Comparison of ENCODE assay signal across 12 cellular contexts in the genomic region with DNA sequence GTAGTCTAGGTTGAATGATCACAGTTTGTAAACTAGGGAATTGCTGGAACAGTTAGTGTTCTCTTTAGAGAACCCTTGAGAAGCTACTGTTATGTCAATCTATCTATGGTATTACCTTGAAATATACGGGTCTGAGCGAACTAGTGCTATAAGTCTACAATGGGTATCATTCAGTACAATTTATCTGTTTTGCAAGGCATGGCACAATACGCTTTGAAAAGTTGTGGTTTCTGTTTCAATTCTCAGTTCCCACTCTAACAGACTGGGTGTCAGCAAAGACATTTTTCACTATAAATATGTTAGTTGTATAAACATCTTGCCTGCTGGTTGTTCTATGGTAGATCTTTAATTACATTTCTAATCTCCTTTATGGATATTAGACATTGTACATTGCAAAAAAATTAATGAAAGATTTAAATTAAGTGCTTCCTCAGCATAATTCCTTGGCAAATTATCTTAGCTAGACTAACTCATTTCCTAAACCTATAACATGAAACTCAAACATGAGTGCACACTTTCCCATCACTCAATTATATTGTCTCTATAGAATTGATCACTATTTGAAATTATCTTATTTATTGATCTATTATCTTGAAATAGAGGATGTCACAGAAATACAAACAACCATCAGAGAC. TPM values are rescaled to one million over a fixed set of nuclear protein-coding genes. Genes with fewer than 3 reads are reported as not detected.
DNase-seq lines count a peak whose midpoint lies in the region; ATAC-seq and TF ChIP-seq lines count a peak whose summit lies in the region.
"Had no signal": no experiment of that assay in that cellular context is flagged by ENCODE, and none has a peak within 500 bp of the region (broad histone marks: within the 10 kb centered on the region; RNA-seq: fewer than 3 reads in every experiment).

No MANE protein-coding gene starts in this region.

- H3K4me2 ChIP-seq in smooth muscle cell, result no peak overlapping the region
- H3K4me2 ChIP-seq: GM23338 had no signal

- peak overlapping the region; percentile 31 for H3K27ac ChIP-seq in neutrophil
- H3K27ac ChIP-seq in smooth muscle cell (ENCODE audit: low read depth), result no peak overlapping the region
- H3K27ac ChIP-seq: cardiac muscle cell had no signal

- H3K9me3 ChIP-seq in neutrophil (no peaks in the 10 kb centered on the region), smooth muscle cell (replicated peaks; ENCODE audit: low read depth) (no peaks in the 10 kb centered on the region)

- H3K27me3 ChIP-seq in neutrophil (no peaks in the 10 kb centered on the region), smooth muscle cell (ENCODE audit: low read depth) (no peaks in the 10 kb centered on the region)
- H3K27me3 ChIP-seq: cardiac muscle cell had no signal

- ATAC-seq in GM19035 (IDR thresholded peaks at IDR 0.05; ENCODE audit: unreplicated experiment) (peak; percentile 99), HG02610 (IDR thresholded peaks at IDR 0.05; ENCODE audit: unreplicated experiment) (peak; percentile 99), HG03432 (IDR thresholded peaks at IDR 0.05; ENCODE audit: unreplicated experiment) (peak; percentile 99)
- ATAC-seq: GM23338, left lobe of liver had no signal

- DNase-seq in smooth muscle cell (lab: John Stamatoyannopoulos, UW; ENCODE audit: unreplicated experiment) (no peak), UCSD-AML1 (lab: John Stamatoyannopoulos, UW; ENCODE audit: unreplicated experiment) (no peak)
- no peak for DNase-seq in activated effector memory CD4-positive, alpha-beta T cell treated with anti-CD3 and anti-CD28 coated beads, Interleukin-2, amount 50 U/mL, for 16 hours
- DNase-seq: T-helper 9 cell had no signal

- H4K20me1 ChIP-seq in smooth muscle cell (ENCODE audit: low read depth), result no peaks in the 10 kb centered on the region

- no peak overlapping the region for H3K9ac ChIP-seq in smooth muscle cell (ENCODE audit: low read depth)

- WGBS in smooth muscle cell (ENCODE audit: low lambda C conversion rate), result 79% methylated on average over 3 of the region's 3 CpGs

- TF ChIP-seq CTCF in neutrophil (IDR thresholded peaks at IDR 0.05) (no peak), smooth muscle cell (IDR thresholded peaks at IDR 0.05; ENCODE audit: borderline replicate concordance, insufficient read depth, poor library complexity, severe bottlenecking) (no peak)

- no peaks in the 10 kb centered on the region for H3K36me3 ChIP-seq in neutrophil
- H3K36me3 ChIP-seq in smooth muscle cell (ENCODE audit: low read depth), result no peaks in the 10 kb centered on the region
- H3K36me3 ChIP-seq: cardiac muscle cell had no signal

- no peaks in the 10 kb centered on the region for H3F3A ChIP-seq in smooth muscle cell (ENCODE audit: low read depth)

- H3K4me3 ChIP-seq in neutrophil (ENCODE audit: low read depth in 1 of 2, low read length in 1 of 2), result no peak overlapping the region
- no peak overlapping the region for H3K4me3 ChIP-seq in smooth muscle cell
- H3K4me3 ChIP-seq: cardiac muscle cell, GM23338 had no signal

- no peak overlapping the region for H2AFZ ChIP-seq in smooth muscle cell (ENCODE audit: low read depth)
- H2AFZ ChIP-seq: GM23338 had no signal

- no peaks in the 10 kb centered on the region for H3K79me2 ChIP-seq in smooth muscle cell (ENCODE audit: low read depth)

- H3K4me1 ChIP-seq in neutrophil (ENCODE audit: control insufficient read depth in 1 of 2, insufficient read depth in 1 of 2, low read depth in 1 of 2, low read length in 1 of 2) (peaks cover 0 to 9% of the 10 kb centered on the region in 2 experiments), smooth muscle cell (ENCODE audit: low read depth) (no peaks in the 10 kb centered on the region)

RNA-seq across cellular contexts. Expression of a gene that starts 24.9 kb away (rescaled TPM):
- total RNA-seq in smooth muscle cell, result 0.31 and 0.94 TPM in 2 replicates
- polyA plus RNA-seq in smooth muscle cell, result 0.70 and 1.3 TPM in 2 replicates
- total RNA-seq: cardiac muscle cell, left lobe of liver, pulmonary artery endothelial cell had no signal
- polyA plus RNA-seq: cardiac muscle cell had no signal
